In genomic region chr5:174571662-174572397, GRCh38 we compare ENCODE assay signal across 11 cellular contexts.
DNase-seq lines count a peak whose midpoint lies in the region; ATAC-seq, FAIRE-seq and TF ChIP-seq lines count a peak whose summit lies in the region.
"Had no signal": no experiment of that assay in that cellular context is flagged by ENCODE, and none has a peak within 500 bp of the region (broad histone marks: within the 10 kb centered on the region; RNA-seq: fewer than 3 reads in every experiment).

No MANE protein-coding gene starts in this region.

- H3K4ac ChIP-seq in mesenchymal stem cell (ENCODE audit: low read depth in 1 of 2, low read length in 2 of 2) = no peak overlapping the region

- H3K4me1 ChIP-seq in A549 = peaks cover 14% of the 10 kb centered on the region
- peaks cover 7% of the 10 kb centered on the region for H3K4me1 ChIP-seq in endodermal cell (ENCODE audit: control insufficient read depth, insufficient read depth, low read length)
- no peaks in the 10 kb centered on the region for H3K4me1 ChIP-seq in mesenchymal stem cell (ENCODE audit: control insufficient read depth, insufficient read depth, low read depth, low read length)

- no peak overlapping the region for H3K4me3 Mint-ChIP-seq in endodermal cell
- H3K4me3 Mint-ChIP-seq in progenitor cell of endocrine pancreas (ENCODE audit: low read depth) = no peak overlapping the region

- H2BK15ac ChIP-seq in mesenchymal stem cell (ENCODE audit: low read depth, poor library complexity, severe bottlenecking) = no peak overlapping the region

- H3K9me3 ChIP-seq in A549 = no peaks in the 10 kb centered on the region
- H3K9me3 ChIP-seq in endodermal cell (ENCODE audit: control insufficient read depth, low read length) = no peaks in the 10 kb centered on the region
- no peaks in the 10 kb centered on the region for H3K9me3 ChIP-seq in mesenchymal stem cell (ENCODE audit: control insufficient read depth, low read length)

- FAIRE-seq in A549 (lab: Jason Lieb, UNC) (peak; percentile 67), D721Med (lab: Jason Lieb, UNC) (no peak)

- H3K9ac ChIP-seq in endodermal cell (ENCODE audit: extremely low read depth, low read length, poor library complexity, severe bottlenecking) (no peak overlapping the region), mesenchymal stem cell (ENCODE audit: low read length) (no peak overlapping the region)

- H3K36me3 Mint-ChIP-seq in endodermal cell (ENCODE audit: low read depth) (no peaks in the 10 kb centered on the region), progenitor cell of endocrine pancreas (ENCODE audit: insufficient read depth) (no peaks in the 10 kb centered on the region)
- H3K36me3 Mint-ChIP-seq: CD4-positive, CD25-positive, alpha-beta regulatory T cell had no signal

- peak; percentile 93 to 98 for ATAC-seq in A549
- ATAC-seq in GM21786 (IDR thresholded peaks at IDR 0.05; ENCODE audit: unreplicated experiment) = no peak

- TF ChIP-seq EP300 in A549 (IDR thresholded peaks at IDR 0.05) = no peak

- no peak overlapping the region for H2BK120ac ChIP-seq in mesenchymal stem cell (ENCODE audit: low read depth, low read length)

- CTCF ChIA-PET in A549 (lab: Yijun Ruan, JAX) = interaction anchor here (0.8 to 1.8 kb wide), 10 partner anchors 9 to 161 kb away, joined by 3 to 10 read pairs (median 3); no protein-coding TSS in a partner anchor

- H3K27ac ChIP-seq in A549 (peak overlapping the region in 1 of 2 experiments; percentile 74; a peak in 3 of 6 replicates), endodermal cell (ENCODE audit: low read depth, low read length) (no peak overlapping the region), mesenchymal stem cell (ENCODE audit: low read length, poor library complexity, severe bottlenecking) (no peak overlapping the region)
- H3K27ac ChIP-seq: HL-60 had no signal

- H3K4me2 ChIP-seq in A549 (peak overlapping the region; percentile 52), mesenchymal stem cell (ENCODE audit: low read length, poor library complexity, severe bottlenecking) (no peak overlapping the region)

- peak overlapping the region; percentile 46 for H2AFZ ChIP-seq in mesenchymal stem cell (ENCODE audit: low read depth, low read length)

- H3K9me3 Mint-ChIP-seq in endodermal cell (no peaks in the 10 kb centered on the region), progenitor cell of endocrine pancreas (ENCODE audit: low read depth) (no peaks in the 10 kb centered on the region)
- H3K9me3 Mint-ChIP-seq: nephron progenitor cell had no signal

- H3K4me3 ChIP-seq in A549 (no peak overlapping the region), endodermal cell (ENCODE audit: low read length) (no peak overlapping the region), mesenchymal stem cell (ENCODE audit: insufficient read depth in 1 of 2, low read depth in 1 of 2, low read length in 2 of 2) (no peak overlapping the region)

- H3K79me1 ChIP-seq in mesenchymal stem cell (replicated peaks; ENCODE audit: low read length, poor library complexity, severe bottlenecking) = no peaks in the 10 kb centered on the region

- no peak overlapping the region for H4K91ac ChIP-seq in mesenchymal stem cell (ENCODE audit: low read length)

- no peak overlapping the region for H2BK5ac ChIP-seq in mesenchymal stem cell (ENCODE audit: low read depth, low read length, poor library complexity, severe bottlenecking)

- H2AK5ac ChIP-seq in mesenchymal stem cell (ENCODE audit: low read length, severe bottlenecking) = no peak overlapping the region

- H3K18ac ChIP-seq in mesenchymal stem cell (ENCODE audit: low read depth in 1 of 2, low read length in 2 of 2) = no peak overlapping the region

- H3K27me3 Mint-ChIP-seq in endodermal cell (ENCODE audit: insufficient read depth) (peaks cover 16% of the 10 kb centered on the region), progenitor cell of endocrine pancreas (peaks cover 36% of the 10 kb centered on the region)
- H3K27me3 Mint-ChIP-seq: CD4-positive, CD25-positive, alpha-beta regulatory T cell had no signal

- H2BK12ac ChIP-seq in mesenchymal stem cell (ENCODE audit: low read length in 2 of 2) = no peak overlapping the region

- no peak overlapping the region for H3K27ac Mint-ChIP-seq in endodermal cell
- no peak overlapping the region for H3K27ac Mint-ChIP-seq in progenitor cell of endocrine pancreas
- H3K27ac Mint-ChIP-seq: CD4-positive, CD25-positive, alpha-beta regulatory T cell had no signal

- no peak for TF ChIP-seq POLR2A in A549 (IDR thresholded peaks at IDR 0.05; ENCODE audit: low read length)

- H3K4me1 Mint-ChIP-seq in endodermal cell (peaks cover 11% of the 10 kb centered on the region), progenitor cell of endocrine pancreas (ENCODE audit: low read depth) (no peaks in the 10 kb centered on the region)
- H3K4me1 Mint-ChIP-seq: CD4-positive, CD25-positive, alpha-beta regulatory T cell had no signal

- POLR2A ChIA-PET in A549 (lab: Yijun Ruan, JAX) = no interaction called here

- WGBS in A549 (ENCODE audit: missing lambda C conversion rate) = 12% methylated on average over 7 of the region's 7 CpGs
- WGBS in endodermal cell (ENCODE audit: insufficient coverage in 1 of 2, insufficient read length in 1 of 2), 2 experiments = 57 to 63% methylated on average over 7 of the region's 7 CpGs
- 26% methylated on average over 7 of the region's 7 CpGs for WGBS in mesenchymal stem cell

- no peak overlapping the region for H3K14ac ChIP-seq in mesenchymal stem cell (ENCODE audit: low read length in 2 of 2)

- H3K23ac ChIP-seq in mesenchymal stem cell (ENCODE audit: low read length in 2 of 2) = no peak overlapping the region

- no peaks in the 10 kb centered on the region for H3K27me3 ChIP-seq in endodermal cell (ENCODE audit: control insufficient read depth, insufficient read depth, low read length, poor library complexity, severe bottlenecking)
- peaks cover 0 to 7% of the 10 kb centered on the region in 2 experiments for H3K27me3 ChIP-seq in mesenchymal stem cell (ENCODE audit: control insufficient read depth in 1 of 2, insufficient read depth in 1 of 2, low read length in 2 of 2)

- peak; percentile 59 for TF ChIP-seq CTCF in A549 (IDR thresholded peaks at IDR 0.05)
- peak; percentile 68 for TF ChIP-seq CTCF in endodermal cell (conservative IDR thresholded peaks at IDR 0.05)
- no peak for TF ChIP-seq CTCF in progenitor cell of endocrine pancreas (IDR thresholded peaks at IDR 0.05; ENCODE audit: unreplicated experiment)
- no peak for TF ChIP-seq CTCF in D721Med (IDR thresholded peaks at IDR 0.05; ENCODE audit: insufficient read depth, missing control alignments)

- DNase-seq in A549 (ENCODE audit: low read depth in 1 of 2, low spot score in 1 of 2) (peak; percentile 85 to 87), NCI-H446 (lab: John Stamatoyannopoulos, UW) (peak; percentile 2 to 73), endodermal cell (peak; percentile 84), mesenchymal stem cell (peak; percentile 96), progenitor cell of endocrine pancreas (ENCODE audit: low spot score, unreplicated experiment) (no peak), D721Med (ENCODE audit: insufficient read length, low spot score) (no peak)
- DNase-seq in effector CD8-positive, alpha-beta T cell (lab: John Stamatoyannopoulos, UW) = no peak
- DNase-seq: CD4-positive, CD25-positive, alpha-beta regulatory T cell; nephron progenitor cell had no signal

- peak; percentile 51 to 69 for TF ChIP-seq RAD21 in A549 (conservative IDR thresholded peaks at IDR 0.05 in 1 of 2, IDR thresholded peaks at IDR 0.05 in 1 of 2)

- H3K36me3 ChIP-seq in endodermal cell (ENCODE audit: control insufficient read depth, insufficient read depth, low read length) = no peaks in the 10 kb centered on the region
- no peaks in the 10 kb centered on the region for H3K36me3 ChIP-seq in mesenchymal stem cell (ENCODE audit: control insufficient read depth in 1 of 2, insufficient read depth in 2 of 2, low read depth in 1 of 2, low read length in 2 of 2)

- H4K8ac ChIP-seq in mesenchymal stem cell (ENCODE audit: low read length) = no peak overlapping the region

TF ChIP-seq in A549, 52 proteins besides CTCF, POLR2A, EP300 and RAD21:
- TF ChIP-seq USF2 (IDR thresholded peaks at IDR 0.05) (no peak), KDM5A (IDR thresholded peaks at IDR 0.05) (no peak), JUNB (IDR thresholded peaks at IDR 0.05) (peak; percentile 42; the same call in 1 of the 2 replicates), MAZ (IDR thresholded peaks at IDR 0.05; ENCODE audit: borderline replicate concordance, low read depth, low read length) (no peak), HDAC2 (IDR thresholded peaks at IDR 0.05) (no peak), SMC3 (IDR thresholded peaks at IDR 0.05) (peak; percentile 81), MAX (IDR thresholded peaks at IDR 0.05) (0 out of 2 replicates have a peak, but pooled peaks have one; percentile 21), NR3C1 (IDR thresholded peaks at IDR 0.05) (no peak), RFX5 (IDR thresholded peaks at IDR 0.05) (no peak), JUN (IDR thresholded peaks at IDR 0.05) (0 out of 5 replicates have a peak, but pooled peaks of 1 of the 2 experiments have one; percentile 22), FOSL2 (IDR thresholded peaks at IDR 0.05) (peak; percentile 74), FOSL2 (CRISPR knock-in tag; IDR thresholded peaks at IDR 0.05) (peak; percentile 88), BCL3 (IDR thresholded peaks at IDR 0.05) (no peak)

Comparison
In these comparisons a context has a peak if more than half of its experiments do, and no peak if none do; other contexts are left out.
1. DNase-seq: peak in A549 (2 of 2), NCI-H446 (2 of 2), endodermal cell (single experiment) and mesenchymal stem cell (single experiment); none in effector CD8-positive, alpha-beta T cell (single experiment), progenitor cell of endocrine pancreas (single experiment) and D721Med (single experiment).
2. CTCF ChIP-seq: peak in A549 (single experiment) and endodermal cell (single experiment); none in progenitor cell of endocrine pancreas (single experiment) and D721Med (single experiment).